In the genomic region with DNA sequence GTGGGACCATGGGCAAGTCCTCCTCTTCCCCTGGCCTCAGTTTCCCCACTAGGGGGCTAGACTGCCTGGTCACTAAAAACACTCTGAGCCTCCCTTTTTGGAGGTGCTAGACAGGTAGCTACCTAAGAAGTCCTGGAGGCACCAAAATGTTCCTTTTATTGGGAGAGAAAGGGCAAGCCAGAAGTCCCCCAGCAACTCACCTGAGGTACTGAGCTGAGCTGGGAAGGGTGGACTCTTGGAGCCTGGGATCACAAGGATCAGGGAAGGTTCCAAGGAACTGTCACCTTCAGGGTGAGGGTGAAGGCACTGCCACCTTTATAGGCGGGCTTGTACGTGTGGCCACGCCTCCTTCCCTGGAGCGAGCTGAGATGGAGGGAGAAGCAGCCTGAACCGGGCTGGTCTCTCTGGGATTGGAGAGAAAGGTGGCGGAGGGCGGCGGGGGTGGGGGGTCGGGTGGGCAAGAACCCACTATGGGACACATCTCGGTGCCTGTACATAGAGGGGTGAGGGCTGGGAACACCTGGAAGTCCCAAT, we compare ENCODE assay signal across 8 cellular contexts. TPM values are rescaled to one million over a fixed set of nuclear protein-coding genes. Genes with fewer than 3 reads are reported as not detected.
DNase-seq lines count a peak whose midpoint lies in the region; ATAC-seq and TF ChIP-seq lines count a peak whose summit lies in the region.

A gene with protein sequence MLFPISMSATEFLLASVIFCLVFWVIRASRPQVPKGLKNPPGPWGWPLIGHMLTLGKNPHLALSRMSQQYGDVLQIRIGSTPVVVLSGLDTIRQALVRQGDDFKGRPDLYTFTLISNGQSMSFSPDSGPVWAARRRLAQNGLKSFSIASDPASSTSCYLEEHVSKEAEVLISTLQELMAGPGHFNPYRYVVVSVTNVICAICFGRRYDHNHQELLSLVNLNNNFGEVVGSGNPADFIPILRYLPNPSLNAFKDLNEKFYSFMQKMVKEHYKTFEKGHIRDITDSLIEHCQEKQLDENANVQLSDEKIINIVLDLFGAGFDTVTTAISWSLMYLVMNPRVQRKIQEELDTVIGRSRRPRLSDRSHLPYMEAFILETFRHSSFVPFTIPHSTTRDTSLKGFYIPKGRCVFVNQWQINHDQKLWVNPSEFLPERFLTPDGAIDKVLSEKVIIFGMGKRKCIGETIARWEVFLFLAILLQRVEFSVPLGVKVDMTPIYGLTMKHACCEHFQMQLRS (minus strand): TSS at position 288 of the 534 bp plus-strand sequence. CDS start 2,431 bp downstream, outside the sequence.

- H3K9me2 ChIP-seq in PC-3 (replicated peaks; ENCODE audit: low read length), result no peaks in the 10 kb centered on the region

- H3K27me3 ChIP-seq in PC-3 (ENCODE audit: low read length) (no peaks in the 10 kb centered on the region), adipocyte (replicated peaks; ENCODE audit: control insufficient read depth, insufficient read depth, low read length) (peaks cover 46% of the 10 kb centered on the region), smooth muscle cell (ENCODE audit: low read depth) (peaks cover 17% of the 10 kb centered on the region)

- H3K4me2 ChIP-seq in PC-3 (ENCODE audit: low read length) (peak within 1 kb of the TSS; percentile 94), smooth muscle cell (peak within 1 kb of the TSS; percentile 99)

- BruUV-seq in PC-3 (replicated peaks; lab: Mats Ljungman, UMichigan), result no TSS peak

- H3K36me3 ChIP-seq in PC-3 (ENCODE audit: low read depth, low read length) (no peaks in the 10 kb centered on the region), adipocyte (ENCODE audit: control insufficient read depth, insufficient read depth, low read length, severe bottlenecking) (no peaks in the 10 kb centered on the region), smooth muscle cell (ENCODE audit: low read depth) (no peaks in the 10 kb centered on the region)

- H3K79me2 ChIP-seq in PC-3 (ENCODE audit: low read length) (no peaks in the 10 kb centered on the region), smooth muscle cell (ENCODE audit: low read depth) (no peaks in the 10 kb centered on the region)

- DNase-seq in PC-3, result peak; percentile 39
- peak; percentile 19 for DNase-seq in adipocyte (ENCODE audit: low read depth)
- DNase-seq in smooth muscle cell (lab: John Stamatoyannopoulos, UW; ENCODE audit: unreplicated experiment), result no peak
- DNase-seq in NOMO-1 treated with DMSO at 0.1 percent for 48 hours (lab: John Stamatoyannopoulos, UW; ENCODE audit: unreplicated experiment), result no peak
- DNase-seq in Ammon's horn (ENCODE audit: low spot score), result no peak

- peak within 1 kb of the TSS; percentile 71 for H3K4me3 ChIP-seq in PC-3 (ENCODE audit: low read length)
- peak within 1 kb of the TSS; percentile 65 for H3K4me3 ChIP-seq in adipocyte (ENCODE audit: low read length)
- peak within 1 kb of the TSS; percentile 70 for H3K4me3 ChIP-seq in iPS-18c (ENCODE audit: insufficient read depth, low read depth, low read length)
- peak within 1 kb of the TSS; percentile 76 for H3K4me3 ChIP-seq in smooth muscle cell

- peak; percentile 24 for ATAC-seq in GM18867 (IDR thresholded peaks at IDR 0.05; ENCODE audit: unreplicated experiment)
- ATAC-seq in PC-3, result peak; percentile 84
- no peak for ATAC-seq in GM18909 (IDR thresholded peaks at IDR 0.05; ENCODE audit: poor library complexity, unreplicated experiment)

- H3K4me1 ChIP-seq in PC-3 (ENCODE audit: insufficient read depth, low read length) (peaks cover 8% of the 10 kb centered on the region; the same call in 1 of the 2 replicates), adipocyte (ENCODE audit: control insufficient read depth, insufficient read depth, low read length) (peaks cover 3% of the 10 kb centered on the region), smooth muscle cell (ENCODE audit: low read depth) (no peaks in the 10 kb centered on the region)

- CTCF ChIA-PET in PC-3 (lab: Charles Lee), result no interaction called here

- H2AFZ ChIP-seq in PC-3 (ENCODE audit: low read length), result peak within 1 kb of the TSS; percentile 81
- H2AFZ ChIP-seq in smooth muscle cell (ENCODE audit: low read depth), result peak within 1 kb of the TSS; percentile 95

- no peaks in the 10 kb centered on the region for H4K20me1 ChIP-seq in PC-3 (ENCODE audit: low read length)
- no peaks in the 10 kb centered on the region for H4K20me1 ChIP-seq in smooth muscle cell (ENCODE audit: low read depth)

- POLR2A ChIA-PET in PC-3 (lab: Charles Lee; ENCODE audit: unreplicated experiment), result interaction anchor here (0.6 kb wide), 1 partner anchor 109 kb away, joined by 4 read pairs; no protein-coding TSS in a partner anchor

- TF ChIP-seq CTCF in PC-3 (conservative IDR thresholded peaks at IDR 0.05; ENCODE audit: low read depth, low read length) (no peak), smooth muscle cell (IDR thresholded peaks at IDR 0.05; ENCODE audit: borderline replicate concordance, insufficient read depth, poor library complexity, severe bottlenecking) (no peak)

- H3K27ac ChIP-seq in PC-3 (ENCODE audit: low read length), result peak within 1 kb of the TSS; percentile 44
- no peak within 1 kb of the TSS for H3K27ac ChIP-seq in smooth muscle cell (ENCODE audit: low read depth)

- intact Hi-C loops in PC-3 (cut with micrococcal nuclease), result no loop called here

- H3K9me3 ChIP-seq in PC-3 (ENCODE audit: low read length) (no peaks in the 10 kb centered on the region), adipocyte (ENCODE audit: control insufficient read depth, low read length) (no peaks in the 10 kb centered on the region), iPS-18c (ENCODE audit: control insufficient read depth, insufficient read depth, low read length) (peaks cover 3% of the 10 kb centered on the region), smooth muscle cell (replicated peaks; ENCODE audit: low read depth) (no peaks in the 10 kb centered on the region)

- H3F3A ChIP-seq in PC-3 (ENCODE audit: low read length, unreplicated experiment) (no peaks in the 10 kb centered on the region), smooth muscle cell (ENCODE audit: low read depth) (no peaks in the 10 kb centered on the region)

- 3% methylated on average over 10 of the region's 10 CpGs for WGBS in smooth muscle cell (ENCODE audit: low lambda C conversion rate)

- peak within 1 kb of the TSS; percentile 79 for H3K9ac ChIP-seq in PC-3 (ENCODE audit: low read length)
- H3K9ac ChIP-seq in adipocyte (ENCODE audit: low read length), result no peak within 1 kb of the TSS
- H3K9ac ChIP-seq in smooth muscle cell (ENCODE audit: low read depth), result peak within 1 kb of the TSS; percentile 88

RNA-seq across cellular contexts. Expression of the gene that starts here (rescaled TPM):
- total RNA-seq in PC-3 (2014; rRNA removed) (2.3 and 2.5 TPM in 2 replicates), smooth muscle cell (0.81 and 1.9 TPM in 2 replicates)
- 0.09 and 0.13 TPM in 2 replicates for polyA plus RNA-seq in smooth muscle cell

Comparison
In these comparisons a context has a peak if more than half of its experiments do, and no peak if none do; other contexts are left out.
1. DNase-seq: peak in PC-3 (single experiment) and adipocyte (single experiment); none in smooth muscle cell (single experiment), NOMO-1 treated with DMSO at 0.1 percent for 48 hours (single experiment) and Ammon's horn (single experiment).
2. Peak in every context shown above with its lines, with median percentiles within 50 percentile points of each other: H3K4me3 ChIP-seq.